In the genomic region with DNA sequence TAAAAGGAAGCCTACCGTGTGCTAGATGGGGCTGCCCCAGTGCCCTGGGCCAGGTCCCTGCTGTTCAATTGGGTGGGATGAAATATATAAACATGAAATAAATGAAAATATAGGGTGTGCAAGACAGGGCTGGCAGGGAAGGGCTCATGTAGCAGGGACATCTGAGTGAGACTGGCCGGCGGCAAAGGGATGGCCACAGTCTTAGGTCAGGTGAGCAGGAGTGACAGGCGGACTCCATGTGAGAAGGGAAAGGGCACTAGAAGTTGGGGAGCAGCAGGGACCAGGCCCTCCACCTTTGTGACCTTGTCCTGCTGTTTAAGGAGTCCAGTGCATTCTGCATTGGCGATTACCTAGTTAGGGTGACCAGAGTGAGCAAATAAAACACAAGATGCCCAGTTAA, we compare ENCODE assay signal across 19 cellular contexts.
DNase-seq lines count a peak whose midpoint lies in the region; ATAC-seq and TF ChIP-seq lines count a peak whose summit lies in the region.
"Had no signal": no experiment of that assay in that cellular context is flagged by ENCODE, and none has a peak within 500 bp of the region (broad histone marks: within the 10 kb centered on the region; RNA-seq: fewer than 3 reads in every experiment).

No MANE protein-coding gene starts in this region.

- no peak overlapping the region for H3K4ac ChIP-seq in neuronal stem cell (ENCODE audit: low read length)

- H3K27me3 Mint-ChIP-seq in brain = peaks cover 12% of the 10 kb centered on the region
- H3K27me3 Mint-ChIP-seq: CD4-positive, alpha-beta T cell had no signal

- peak overlapping the region in 3 of 5 experiments; percentile 31 to 68 (median 52) for H3K27ac Mint-ChIP-seq in brain
- H3K27ac Mint-ChIP-seq: CD4-positive, alpha-beta T cell had no signal

- no peak overlapping the region for H3K18ac ChIP-seq in neuronal stem cell (ENCODE audit: low read length)

- peak overlapping the region; percentile 3 for H3K23ac ChIP-seq in neuronal stem cell (ENCODE audit: low read depth, low read length, poor library complexity)

- H2BK12ac ChIP-seq in neuronal stem cell (ENCODE audit: low read length) = no peak overlapping the region

- H3K9me3 ChIP-seq in neuronal stem cell (replicated peaks in 1 of 2; ENCODE audit: control insufficient read depth in 2 of 2, insufficient read depth in 1 of 2, low read depth in 1 of 2, low read length in 2 of 2) = no peaks in the 10 kb centered on the region
- H3K9me3 ChIP-seq: BE2C, Caco-2 had no signal

- H3K27me3 ChIP-seq in neuronal stem cell (ENCODE audit: control insufficient read depth in 3 of 3, insufficient read depth in 3 of 3, low read depth in 1 of 3, low read length in 3 of 3) = no peaks in the 10 kb centered on the region
- H3K27me3 ChIP-seq: BE2C had no signal

- WGBS in neuronal stem cell (ENCODE audit: extremely low coverage in 2 of 2, insufficient read length in 2 of 2, insufficient replicate concordance in 1 of 2), 2 donors = no CpG with 5 or more reads among the region's 5 CpGs

- intact Hi-C loops in cardiac septum (cut with DNase I) = no loop called here
- intact Hi-C loops in Right ventricle myocardium superior (cut with DNase I) = no loop called here
- intact Hi-C loops in sciatic nerve (cut with DNase I) = no loop called here

- no peak overlapping the region for H3K9ac ChIP-seq in neuronal stem cell (ENCODE audit: low read depth, low read length, poor library complexity)

- ATAC-seq in Right ventricle myocardium superior (ENCODE audit: poor library complexity) (no peak), sciatic nerve (no peak), HG03460 (IDR thresholded peaks at IDR 0.05; ENCODE audit: unreplicated experiment) (no peak)
- ATAC-seq: HCT116 had no signal

- peaks cover 36% of the 10 kb centered on the region for H3K4me1 Mint-ChIP-seq in brain

- no peak overlapping the region for H3K14ac ChIP-seq in neuronal stem cell (ENCODE audit: low read length)

- no peaks in the 10 kb centered on the region for H3K4me1 ChIP-seq in neuronal stem cell (ENCODE audit: control insufficient read depth in 2 of 2, insufficient read depth in 1 of 2, low read depth in 1 of 2, low read length in 2 of 2)

- no peak overlapping the region for H4K8ac ChIP-seq in neuronal stem cell (ENCODE audit: low read depth, low read length)

- H2BK15ac ChIP-seq in neuronal stem cell (ENCODE audit: low read length) = no peak overlapping the region

- no peaks in the 10 kb centered on the region for H3K36me3 ChIP-seq in neuronal stem cell (replicated peaks in 1 of 2; ENCODE audit: control insufficient read depth in 2 of 2, insufficient read depth in 2 of 2, low read length in 2 of 2)
- H3K36me3 ChIP-seq: BE2C had no signal

- H3K4me2 ChIP-seq in neuronal stem cell (ENCODE audit: insufficient read depth, low read length, poor library complexity, severe bottlenecking) = no peak overlapping the region

- no peak overlapping the region for H3K27ac ChIP-seq in neuronal stem cell (replicated peaks; ENCODE audit: low read length)
- H3K27ac ChIP-seq: C4-2B had no signal

- no peak overlapping the region for H3K4me3 Mint-ChIP-seq in brain
- H3K4me3 Mint-ChIP-seq: CD4-positive, alpha-beta T cell; HFFc6 had no signal

- TF ChIP-seq CTCF in brain (conservative IDR thresholded peaks at IDR 0.05) = no peak

- no peak overlapping the region for H2AFZ ChIP-seq in neuronal stem cell (ENCODE audit: low read length)

- H2BK5ac ChIP-seq in neuronal stem cell (ENCODE audit: low read length) = no peak overlapping the region

- no peak overlapping the region for H2AK5ac ChIP-seq in neuronal stem cell (ENCODE audit: low read depth, low read length)

- H3K79me1 ChIP-seq in neuronal stem cell (ENCODE audit: low read depth, low read length) = no peaks in the 10 kb centered on the region

- DNase-seq in cardiac septum (ENCODE audit: low spot score) (peak; percentile 71), Right ventricle myocardium superior (no peak), neuronal stem cell (ENCODE audit: low spot score) (no peak), sciatic nerve (ENCODE audit: low spot score) (peak; percentile 38), T-helper 1 cell (no peak)
- no peak for DNase-seq in NK-92 treated with Interleukin-12 subunit alpha and Interleukin-12 subunit beta, amount 100 ng/mL, for 24 hours (lab: John Stamatoyannopoulos, UW)
- DNase-seq: ACHN; Caco-2; CD4-positive, alpha-beta T cell; DMS79 treated with DMSO at 0.1 percent for 48 hours; GF-D8; GOT3; H7; HFFc6 had no signal

- peaks cover 0 to 3% (median 0%) of the 10 kb centered on the region in 5 experiments for H3K9me3 Mint-ChIP-seq in brain
- H3K9me3 Mint-ChIP-seq: CD4-positive, alpha-beta T cell; HFFc6 had no signal

- H4K91ac ChIP-seq in neuronal stem cell (ENCODE audit: low read depth, low read length, poor library complexity) = no peak overlapping the region

- H3K36me3 Mint-ChIP-seq in brain = no peaks in the 10 kb centered on the region

- no peak overlapping the region for H3K4me3 ChIP-seq in neuronal stem cell (ENCODE audit: low read length in 2 of 2)

- H2BK120ac ChIP-seq in neuronal stem cell (ENCODE audit: low read depth, low read length) = no peak overlapping the region

Comparison
In these comparisons a context has a peak if more than half of its experiments do, and no peak if none do; other contexts are left out.
1. DNase-seq: peak in cardiac septum (single experiment) and sciatic nerve (single experiment); none in Right ventricle myocardium superior (single experiment), neuronal stem cell (single experiment), T-helper 1 cell (0 of 5) and NK-92 treated with Interleukin-12 subunit alpha and Interleukin-12 subunit beta, amount 100 ng/mL, for 24 hours (single experiment).